In the genomic region with DNA sequence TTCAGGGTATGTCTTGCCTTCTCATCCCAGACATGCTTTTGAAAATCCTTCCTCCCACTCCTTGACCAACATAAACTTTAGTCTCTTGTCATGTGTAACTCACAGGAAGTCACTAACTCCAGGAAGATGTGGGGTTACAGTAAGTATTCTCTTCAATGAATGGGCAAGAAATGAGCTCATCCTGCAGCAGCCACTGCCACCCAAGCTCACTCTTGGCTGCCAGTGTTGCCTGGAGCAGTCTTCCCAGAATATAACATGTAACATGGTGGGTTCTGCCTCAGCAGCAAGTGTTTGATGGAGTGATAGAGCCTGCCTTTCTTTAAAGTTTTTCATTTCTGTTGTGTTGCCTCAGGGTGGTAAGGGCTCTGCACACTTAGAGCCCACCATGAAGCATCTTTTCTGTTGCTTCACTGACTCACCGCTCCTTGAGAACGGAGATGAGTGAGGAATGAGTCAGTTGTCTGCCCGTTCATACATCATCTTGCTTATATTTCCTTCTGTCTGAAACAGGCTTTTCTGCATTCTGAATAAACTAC, we compare ENCODE assay signal across 8 cellular contexts.
DNase-seq lines count a peak whose midpoint lies in the region; ATAC-seq, FAIRE-seq and TF ChIP-seq lines count a peak whose summit lies in the region.

No MANE protein-coding gene starts in this region.

- DNase-seq in EH (ENCODE audit: low read depth) (peak; percentile 95), H9 (no peak), RPMI7951 (ENCODE audit: low read depth) (peak; percentile 94), glomerular visceral epithelial cell (ENCODE audit: extremely low spot score) (peak; percentile 84), NCI-H526 (lab: John Stamatoyannopoulos, UW) (no peak), stomach (no peak), GM19239 (ENCODE audit: insufficient read length, low spot score) (no peak)
- DNase-seq in CD8-positive, alpha-beta T cell, result no peak

- no peaks in the 10 kb centered on the region for H3K4me1 Mint-ChIP-seq in H9
- no peaks in the 10 kb centered on the region for H3K4me1 Mint-ChIP-seq in CD8-positive, alpha-beta T cell (ENCODE audit: low read depth)

- CTCF ChIA-PET in CD8-positive, alpha-beta T cell (lab: Charles Lee), result no interaction called here

- no peak for FAIRE-seq in GM19239 (lab: Jason Lieb, UNC)

- no peak overlapping the region for H2BK5ac ChIP-seq in H9 (ENCODE audit: insufficient read length, low read length)

- no peak overlapping the region for H2AFZ ChIP-seq in H9 (ENCODE audit: low read length)

- H3K27me3 ChIP-seq in H9 (ENCODE audit: insufficient read depth, low read length) (no peaks in the 10 kb centered on the region), stomach (no peaks in the 10 kb centered on the region)
- no peaks in the 10 kb centered on the region for H3K27me3 ChIP-seq in CD8-positive, alpha-beta T cell (ENCODE audit: insufficient read depth, low read length)

- no CpG with 5 or more reads among the region's 3 CpGs for WGBS in H9 (ENCODE audit: extremely low coverage, insufficient read length, low lambda C conversion rate)
- 70 to 82% (median 75%) methylated on average over 3 of the region's 3 CpGs for WGBS in stomach, 5 donors

- TF ChIP-seq CTCF in H9 (conservative IDR thresholded peaks at IDR 0.05) (no peak), stomach (IDR thresholded peaks at IDR 0.05) (no peak)
- TF ChIP-seq CTCF in CD8-positive, alpha-beta T cell (IDR thresholded peaks at IDR 0.05), result no peak

- intact Hi-C loops in CD8-positive, alpha-beta T cell (cut with DNase I, micrococcal nuclease), result no loop called here
- intact Hi-C loops in stomach (cut with DNase I; ENCODE audit: low total_unique reads), result no loop called here

- TF ChIP-seq EP300 in stomach (IDR thresholded peaks at IDR 0.05), result no peak

- H3K27me3 Mint-ChIP-seq in H9 (ENCODE audit: low read depth), result no peaks in the 10 kb centered on the region
- peaks cover 10% of the 10 kb centered on the region for H3K27me3 Mint-ChIP-seq in CD8-positive, alpha-beta T cell (ENCODE audit: low read depth)

- peaks cover 2% of the 10 kb centered on the region; the same call in 1 of the 2 replicates for H3K4me1 ChIP-seq in H9 (ENCODE audit: insufficient read depth, low read length)
- no peaks in the 10 kb centered on the region for H3K4me1 ChIP-seq in CD8-positive, alpha-beta T cell (ENCODE audit: insufficient read depth, low read length)
- H3K4me1 ChIP-seq in stomach, result peaks cover 0 to 3% (median 0%) of the 10 kb centered on the region in 4 donors

- H3K4me2 ChIP-seq in H9 (ENCODE audit: insufficient read depth, insufficient read length, low read length), result no peak overlapping the region

- peak overlapping the region; percentile 97 for H4K8ac ChIP-seq in H9 (replicated peaks; ENCODE audit: insufficient read length, low read depth, low read length)

- no peaks in the 10 kb centered on the region for H3K23me2 ChIP-seq in H9 (ENCODE audit: insufficient read length, low read depth, low read length, poor library complexity, severe bottlenecking)

- H4K91ac ChIP-seq in H9 (ENCODE audit: insufficient read length, low read depth, low read length), result no peak overlapping the region

- no peaks in the 10 kb centered on the region for H3K9me3 ChIP-seq in H9 (ENCODE audit: control insufficient read depth, low read depth, low read length)
- H3K9me3 ChIP-seq in CD8-positive, alpha-beta T cell (ENCODE audit: low read length), result no peaks in the 10 kb centered on the region
- H3K9me3 ChIP-seq in stomach, result no peaks in the 10 kb centered on the region

- no peak overlapping the region for H3K4me3 ChIP-seq in CD8-positive, alpha-beta T cell (ENCODE audit: low read depth, low read length)
- H3K4me3 ChIP-seq in stomach, result no peak overlapping the region

- H4K20me1 ChIP-seq in H9 (ENCODE audit: control insufficient read depth, insufficient read depth, insufficient read length), result no peaks in the 10 kb centered on the region

- no peak overlapping the region for H4K5ac ChIP-seq in H9 (ENCODE audit: insufficient read length, low read depth, low read length)

- no peak overlapping the region for H3K4ac ChIP-seq in H9 (ENCODE audit: low read depth, low read length)

- H3K27ac Mint-ChIP-seq in H9, result peak overlapping the region in 1 of 3 experiments; percentile 19; a peak in 2 of 7 replicates
- H3K27ac Mint-ChIP-seq in CD8-positive, alpha-beta T cell, result no peak overlapping the region

- no peaks in the 10 kb centered on the region for H3K79me2 ChIP-seq in H9 (ENCODE audit: insufficient read depth, low read length)

- H2BK120ac ChIP-seq in H9 (ENCODE audit: low read depth, low read length, poor library complexity, severe bottlenecking), result no peak overlapping the region

- H2AK5ac ChIP-seq in H9 (ENCODE audit: insufficient read length, low read length), result no peak overlapping the region

- no peak overlapping the region for H2BK15ac ChIP-seq in H9 (ENCODE audit: low read depth, low read length)

- H3K79me1 ChIP-seq in H9 (ENCODE audit: insufficient read depth, low read depth, low read length, poor library complexity, severe bottlenecking), result no peaks in the 10 kb centered on the region

- H3K23ac ChIP-seq in H9 (ENCODE audit: insufficient read length, low read depth, low read length), result peak overlapping the region; percentile 65

- no peak overlapping the region for H2BK20ac ChIP-seq in H9 (ENCODE audit: low read depth, low read length, poor library complexity, severe bottlenecking)

- no peak overlapping the region for H3K18ac ChIP-seq in H9 (ENCODE audit: insufficient read length, low read depth, low read length)

- POLR2A ChIA-PET in CD8-positive, alpha-beta T cell (lab: Charles Lee), result no interaction called here

- H3K36me3 ChIP-seq in CD8-positive, alpha-beta T cell (ENCODE audit: insufficient read depth, low read length), result no peaks in the 10 kb centered on the region
- peaks cover 0 to 7% (median 0%) of the 10 kb centered on the region in 4 donors for H3K36me3 ChIP-seq in stomach

- no peak overlapping the region for H2BK12ac ChIP-seq in H9 (ENCODE audit: insufficient read length, low read depth, low read length)

- no peaks in the 10 kb centered on the region for H3K36me3 Mint-ChIP-seq in H9 (ENCODE audit: insufficient read depth in 1 of 3, low read depth in 3 of 3)
- H3K36me3 Mint-ChIP-seq in CD8-positive, alpha-beta T cell, result no peaks in the 10 kb centered on the region

- H3K9me3 Mint-ChIP-seq in H9, result no peaks in the 10 kb centered on the region
- no peaks in the 10 kb centered on the region for H3K9me3 Mint-ChIP-seq in CD8-positive, alpha-beta T cell

- no peak for ATAC-seq in CD8-positive, alpha-beta T cell

- no peak overlapping the region for H3K56ac ChIP-seq in H9 (ENCODE audit: insufficient read length, low read depth, low read length)

- H3K9ac ChIP-seq in H9 (ENCODE audit: extremely low read depth, insufficient read length, low read length), result no peak overlapping the region

- no peak overlapping the region; a peak in 1 of 5 replicates for H3K4me3 Mint-ChIP-seq in H9
- H3K4me3 Mint-ChIP-seq in CD8-positive, alpha-beta T cell, result no peak overlapping the region

- H3K27ac ChIP-seq in H9 (ENCODE audit: insufficient read length, low read depth, low read length), result no peak overlapping the region
- H3K27ac ChIP-seq in CD8-positive, alpha-beta T cell (ENCODE audit: low read depth, low read length), result no peak overlapping the region
- no peak overlapping the region for H3K27ac ChIP-seq in stomach

- H3T11ph ChIP-seq in H9 (ENCODE audit: low read length), result no peak overlapping the region

- TF ChIP-seq POLR2A in stomach (IDR thresholded peaks at IDR 0.05), result no peak

- H3K14ac ChIP-seq in H9 (ENCODE audit: insufficient read depth, low read length), result no peak overlapping the region

Comparison
In these comparisons a context has a peak if more than half of its experiments do, and no peak if none do; other contexts are left out.
1. DNase-seq: peak in EH (single experiment), RPMI7951 (single experiment) and glomerular visceral epithelial cell (single experiment); none in H9 (single experiment), NCI-H526 (0 of 2), CD8-positive, alpha-beta T cell (0 of 7), stomach (single experiment) and GM19239 (single experiment).